Comparison of ENCODE assay signal across 8 cellular contexts in genomic region chr2:237675326-237675725, GRCh38. TPM values are rescaled to one million over a fixed set of nuclear protein-coding genes. Genes with fewer than 3 reads are reported as not detected.
DNase-seq lines count a peak whose midpoint lies in the region; FAIRE-seq lines count a peak whose summit lies in the region.

No MANE protein-coding gene starts in this region.

- H3K4me1 ChIP-seq in HUES48 (ENCODE audit: control insufficient read depth, insufficient read depth, low read length) (peaks cover 28% of the 10 kb centered on the region), iPS-18a (ENCODE audit: control insufficient read depth, low read depth, low read length) (peaks cover 20% of the 10 kb centered on the region), small intestine (ENCODE audit: control insufficient read depth in 2 of 2, insufficient read depth in 1 of 2, low read depth in 1 of 2, low read length in 1 of 2) (peaks cover 0 to 2% of the 10 kb centered on the region in 2 donors)

- no peak for DNase-seq in activated CD4-positive, alpha-beta memory T cell treated with anti-CD3 and anti-CD28 coated beads for 36 hours
- DNase-seq in small intestine (no peak), inferior parietal cortex (ENCODE audit: extremely low spot score) (no peak), SW 1271 (lab: John Stamatoyannopoulos, UW) (no peak), AG20443 (ENCODE audit: low spot score) (no peak)
- no peak for DNase-seq in activated CD4-positive, alpha-beta T cell treated with anti-CD3 and anti-CD28 coated beads for 4 hours

- H3K4me3 ChIP-seq in HUES48 (ENCODE audit: low read depth, low read length) (no peak overlapping the region), iPS-18a (ENCODE audit: low read length) (no peak overlapping the region), small intestine (ENCODE audit: low read depth in 1 of 2, low read length in 2 of 2) (no peak overlapping the region)

- FAIRE-seq in small intestine (lab: Jason Lieb, UNC): no peak

- CTCF ChIA-PET in activated CD4-positive, alpha-beta memory T cell treated with anti-CD3 and anti-CD28 coated beads for 36 hours (lab: Charles Lee): interaction anchor here (1.4 to 9.2 kb wide), 4 partner anchors 15 to 162 kb away, joined by 3 to 192 read pairs (median 82); no protein-coding TSS in a partner anchor

- H3K36me3 ChIP-seq in HUES48 (ENCODE audit: control insufficient read depth, insufficient read depth, low read length): no peaks in the 10 kb centered on the region
- no peaks in the 10 kb centered on the region for H3K36me3 ChIP-seq in iPS-18a (ENCODE audit: control insufficient read depth, low read depth, low read length)
- no peaks in the 10 kb centered on the region for H3K36me3 ChIP-seq in small intestine (ENCODE audit: control insufficient read depth in 2 of 2, insufficient read depth in 2 of 2, low read length in 2 of 2)

- H3K9ac ChIP-seq in HUES48 (ENCODE audit: low read depth, low read length): peak overlapping the region; percentile 33; the same call in 1 of the 2 replicates
- peak overlapping the region; percentile 13 for H3K9ac ChIP-seq in iPS-18a (ENCODE audit: low read length)

- WGBS in small intestine, 3 donors: 68 to 80% (median 76%) methylated on average over 5 of the region's 5 CpGs

- peak overlapping the region; percentile 60 for H3K27ac ChIP-seq in HUES48 (ENCODE audit: low read depth, low read length)
- H3K27ac ChIP-seq in iPS-18a (ENCODE audit: low read length): peak overlapping the region; percentile 8
- H3K27ac ChIP-seq in small intestine (ENCODE audit: low read depth in 1 of 2, low read length in 1 of 2): peak overlapping the region; percentile 3 to 90

- no peaks in the 10 kb centered on the region for H3K27me3 Mint-ChIP-seq in activated CD4-positive, alpha-beta memory T cell treated with anti-CD3 and anti-CD28 coated beads for 36 hours

- peaks cover 44% of the 10 kb centered on the region for H3K4me1 Mint-ChIP-seq in activated CD4-positive, alpha-beta memory T cell treated with anti-CD3 and anti-CD28 coated beads for 36 hours (ENCODE audit: low read depth)

- H3K9me3 Mint-ChIP-seq in activated CD4-positive, alpha-beta memory T cell treated with anti-CD3 and anti-CD28 coated beads for 36 hours: no peaks in the 10 kb centered on the region

- no peaks in the 10 kb centered on the region for H3K27me3 ChIP-seq in HUES48 (ENCODE audit: control insufficient read depth, insufficient read depth, low read length)
- no peaks in the 10 kb centered on the region for H3K27me3 ChIP-seq in iPS-18a (ENCODE audit: control insufficient read depth, insufficient read depth, low read length)
- no peaks in the 10 kb centered on the region for H3K27me3 ChIP-seq in small intestine (ENCODE audit: control insufficient read depth in 2 of 2, insufficient read depth in 2 of 2, low read length in 2 of 2)

- H3K9me3 ChIP-seq in HUES48 (ENCODE audit: control insufficient read depth, insufficient read depth, low read length): no peaks in the 10 kb centered on the region
- no peaks in the 10 kb centered on the region for H3K9me3 ChIP-seq in iPS-18a (ENCODE audit: control insufficient read depth, low read depth, low read length)
- H3K9me3 ChIP-seq in small intestine (ENCODE audit: control insufficient read depth, low read depth): no peaks in the 10 kb centered on the region

- peak overlapping the region; percentile 86 for H3K27ac Mint-ChIP-seq in activated CD4-positive, alpha-beta memory T cell treated with anti-CD3 and anti-CD28 coated beads for 36 hours

- POLR2A ChIA-PET in activated CD4-positive, alpha-beta memory T cell treated with anti-CD3 and anti-CD28 coated beads for 36 hours (lab: Charles Lee): interaction anchor here (1.1 to 8.0 kb wide), 4 partner anchors 16 to 56 kb away, joined by 3 to 169 read pairs (median 16); no protein-coding TSS in a partner anchor

- no peaks in the 10 kb centered on the region for H3K36me3 Mint-ChIP-seq in activated CD4-positive, alpha-beta memory T cell treated with anti-CD3 and anti-CD28 coated beads for 36 hours

- peak overlapping the region; percentile 78 for H3K4me3 Mint-ChIP-seq in activated CD4-positive, alpha-beta memory T cell treated with anti-CD3 and anti-CD28 coated beads for 36 hours

- intact Hi-C loops in activated CD4-positive, alpha-beta memory T cell treated with anti-CD3 and anti-CD28 coated beads for 36 hours (cut with micrococcal nuclease): no loop called here

RNA-seq across cellular contexts. Expression of gene LRRFIP1, which starts 47.9 kb away (rescaled TPM):
- total RNA-seq in activated CD4-positive, alpha-beta memory T cell treated with anti-CD3 and anti-CD28 coated beads for 36 hours: 100 to 1,000 TPM; 238 to 240 TPM
- 10 to 100 TPM; 46.0 to 76.7 (median 53.0) TPM for polyA plus RNA-seq in small intestine

Comparison
In these comparisons a context has a peak if more than half of its experiments do, and no peak if none do; other contexts are left out.
1. H3K27ac ChIP-seq: peak in every context shown above with its lines; median percentile 60 in HUES48; 46 in small intestine; 8 in iPS-18a.